In the genomic region with DNA sequence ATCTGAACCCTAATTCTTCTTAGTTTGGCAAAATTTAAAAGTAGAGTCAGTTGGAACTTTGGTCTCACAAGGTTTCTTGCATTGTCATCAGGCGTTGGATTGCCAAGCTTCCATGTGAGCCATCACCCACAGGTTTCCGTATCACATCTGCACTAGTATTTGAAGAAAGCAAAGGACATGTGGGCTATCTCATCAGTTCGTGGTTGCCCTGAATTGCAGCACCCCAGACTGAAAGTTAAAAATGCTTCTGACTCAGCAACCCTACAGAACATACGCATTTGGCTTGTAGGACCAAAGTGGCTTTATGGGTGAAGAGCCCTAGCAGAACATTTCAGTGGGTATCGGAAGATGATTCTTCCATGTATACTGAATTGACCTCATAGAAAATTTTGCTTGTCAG, we compare ENCODE assay signal across 26 cellular contexts.
"Had no signal": no experiment of that assay in that cellular context is flagged by ENCODE, and none has a peak within 500 bp of the region (broad histone marks: within the 10 kb centered on the region; RNA-seq: fewer than 3 reads in every experiment).

No MANE protein-coding gene starts in this region.

- DNase-seq: activated CD4-positive, alpha-beta T cell treated with anti-CD3 and anti-CD28 coated beads for 48 hours; activated CD4-positive, alpha-beta T cell treated with anti-CD3 and anti-CD28 coated beads, Interleukin-2, amount 50 U/mL, for 48 hours; activated CD8-positive, alpha-beta memory T cell treated with anti-CD3 and anti-CD28 coated beads for 24 hours; activated effector memory CD4-positive, alpha-beta T cell treated with Interleukin-2 at 50 U/mL for 16 hours; activated naive CD4-positive, alpha-beta T cell treated with Interleukin-2 at 50 U/mL for 16 hours; anterior cingulate cortex; body of pancreas; cerebellar nuclear complex; effector memory CD8-positive, alpha-beta T cell; islet precursor cell; left ventricle myocardium inferior; mesendoderm; mucosa of descending colon; stimulated activated CD4-positive, alpha-beta T cell treated with anti-CD3 and anti-CD28 coated beads, Interleukin-15, amount 100 ng/mL, for 24 hours; stimulated activated CD4-positive, alpha-beta T cell treated with anti-CD3 and anti-CD28 coated beads, Interleukin-2, amount 100 ng/mL, for 24 hours; stimulated activated naive CD4-positive, alpha-beta T cell treated with Interleukin-2 at 50 U/mL for 16 hours; T-helper 9 cell; transverse colon; WERI-Rb-1 had no signal

- H3K79me2 ChIP-seq: hepatocyte had no signal

- H3K36me3 Mint-ChIP-seq: activated naive CD8-positive, alpha-beta T cell; natural killer cell treated with Interleukin-12 subunit alpha and Interleukin-12 subunit beta and Interleukin-15 and Interleukin-18, amount 100 ng/mL, for 72 hours had no signal

- H3K9me3 Mint-ChIP-seq: effector memory CD8-positive, alpha-beta T cell; natural killer cell treated with Interleukin-12 subunit alpha and Interleukin-12 subunit beta and Interleukin-15 and Interleukin-18, amount 100 ng/mL, for 72 hours had no signal

- H3K36me3 ChIP-seq: gastroesophageal sphincter, left ventricle myocardium inferior, right atrium auricular region, transverse colon, WERI-Rb-1 had no signal

- H3K4me1 ChIP-seq: body of pancreas, transverse colon had no signal

- H3K4me3 ChIP-seq: body of pancreas, coronary artery, gastroesophageal sphincter, hepatocyte, left ventricle myocardium inferior, lung, mucosa of descending colon, right atrium auricular region, transverse colon had no signal

- H3K4me3 Mint-ChIP-seq: activated naive CD8-positive, alpha-beta T cell; effector memory CD8-positive, alpha-beta T cell; natural killer cell treated with Interleukin-12 subunit alpha and Interleukin-12 subunit beta and Interleukin-15 and Interleukin-18, amount 100 ng/mL, for 72 hours had no signal

- H2AFZ ChIP-seq: hepatocyte had no signal

- H3K27ac ChIP-seq: body of pancreas, coronary artery, gastroesophageal sphincter, hepatocyte, left ventricle myocardium inferior, right atrium auricular region, transverse colon, WERI-Rb-1 had no signal

- H3K4me2 ChIP-seq: hepatocyte had no signal

- H3K9me3 ChIP-seq: body of pancreas, gastroesophageal sphincter, left ventricle myocardium inferior, mucosa of descending colon, right atrium auricular region, transverse colon had no signal

- H3K27me3 ChIP-seq: body of pancreas, gastroesophageal sphincter, hepatocyte, right atrium auricular region, transverse colon had no signal

- H3K27ac Mint-ChIP-seq: activated naive CD8-positive, alpha-beta T cell; effector memory CD8-positive, alpha-beta T cell; natural killer cell treated with Interleukin-12 subunit alpha and Interleukin-12 subunit beta and Interleukin-15 and Interleukin-18, amount 100 ng/mL, for 72 hours had no signal
